Comparison of ENCODE assay signal across 14 cellular contexts in the genomic region with DNA sequence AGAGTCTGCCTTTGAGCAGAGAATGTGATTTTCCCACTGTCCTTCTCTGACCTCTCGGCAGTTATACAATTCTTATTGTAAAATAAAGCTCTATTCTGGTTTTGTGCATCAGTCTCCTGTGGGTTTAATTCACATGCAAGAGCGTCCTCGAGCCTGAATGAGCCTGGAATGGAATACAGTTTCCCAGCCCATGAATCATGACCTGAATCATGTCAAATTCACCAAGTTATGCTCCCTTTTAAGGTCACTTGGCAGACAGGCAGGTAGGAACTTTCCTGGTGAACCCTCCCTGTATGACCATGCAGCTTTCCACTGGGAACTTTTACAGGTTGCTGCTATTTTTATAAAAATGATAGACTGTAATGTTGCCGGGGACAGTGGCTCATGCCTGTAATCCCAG.
"Had no signal": no experiment of that assay in that cellular context is flagged by ENCODE, and none has a peak within 500 bp of the region (broad histone marks: within the 10 kb centered on the region; RNA-seq: fewer than 3 reads in every experiment).

No MANE protein-coding gene starts in this region.

- H3K27ac Mint-ChIP-seq: activated CD8-positive, alpha-beta T cell treated with anti-CD3 and anti-CD28 coated beads, Interleukin-2, amount 10 ng/mL, durations not matched to agents 7 days and 5 days; activated naive CD4-positive, alpha-beta T cell treated with anti-CD3 and anti-CD28 coated beads, Interleukin-2, amount 10 ng/mL, durations not matched to agents 7 days and 5 days; activated T-helper 17 cell treated with anti-CD3 and anti-CD28 coated beads, Interleukin-2, amount 50 U/mL, for 72 hours; WTC11 had no signal

- H3K4me1 Mint-ChIP-seq: activated naive CD4-positive, alpha-beta T cell treated with anti-CD3 and anti-CD28 coated beads, Interleukin-2, amount 10 ng/mL, durations not matched to agents 7 days and 5 days; activated T-helper 17 cell treated with anti-CD3 and anti-CD28 coated beads, Interleukin-2, amount 50 U/mL, for 72 hours had no signal

- H3K27me3 Mint-ChIP-seq: activated naive CD4-positive, alpha-beta T cell treated with anti-CD3 and anti-CD28 coated beads, Interleukin-2, amount 10 ng/mL, durations not matched to agents 7 days and 5 days; activated T-helper 17 cell treated with anti-CD3 and anti-CD28 coated beads, Interleukin-2, amount 50 U/mL, for 72 hours; brain; naive B cell had no signal

- ATAC-seq: activated CD8-positive, alpha-beta T cell treated with anti-CD3 and anti-CD28 coated beads, Interleukin-2, amount 10 ng/mL, durations not matched to agents 7 days and 5 days; activated T-helper 17 cell treated with anti-CD3 and anti-CD28 coated beads, Interleukin-2, amount 50 U/mL, for 72 hours; gastrocnemius medialis; right cardiac atrium; SK-N-SH treated with all-trans-retinoic acid at 6 μM for 48 hours; WTC11 had no signal

- H3K4me1 ChIP-seq: gastrocnemius medialis, tibial artery had no signal

- H3K9me3 ChIP-seq: esophagus muscularis mucosa, gastrocnemius medialis, tibial artery had no signal

- H3K27ac ChIP-seq: esophagus muscularis mucosa, gastrocnemius medialis, tibial artery had no signal

- DNase-seq: activated CD4-positive, alpha-beta T cell treated with anti-CD3 and anti-CD28 coated beads for 48 hours; activated CD8-positive, alpha-beta T cell treated with anti-CD3 and anti-CD28 coated beads, Interleukin-2, amount 10 ng/mL, durations not matched to agents 7 days and 5 days; activated naive CD4-positive, alpha-beta T cell treated with anti-CD3 and anti-CD28 coated beads, Interleukin-2, amount 10 ng/mL, durations not matched to agents 7 days and 5 days; gastrocnemius medialis; kidney; naive B cell; right cardiac atrium; tibial artery had no signal

- H3K4me3 Mint-ChIP-seq: activated CD8-positive, alpha-beta T cell treated with anti-CD3 and anti-CD28 coated beads, Interleukin-2, amount 10 ng/mL, durations not matched to agents 7 days and 5 days; activated naive CD4-positive, alpha-beta T cell treated with anti-CD3 and anti-CD28 coated beads, Interleukin-2, amount 10 ng/mL, durations not matched to agents 7 days and 5 days; activated T-helper 17 cell treated with anti-CD3 and anti-CD28 coated beads, Interleukin-2, amount 50 U/mL, for 72 hours; brain; naive B cell; WTC11 had no signal

- H3K36me3 ChIP-seq: esophagus muscularis mucosa, gastrocnemius medialis, tibial artery had no signal

- H3K27me3 ChIP-seq: esophagus muscularis mucosa, gastrocnemius medialis, tibial artery had no signal

- H3K4me3 ChIP-seq: esophagus muscularis mucosa, gastrocnemius medialis, smooth muscle cell, tibial artery had no signal

- H3K9me3 Mint-ChIP-seq: activated naive CD4-positive, alpha-beta T cell treated with anti-CD3 and anti-CD28 coated beads, Interleukin-2, amount 10 ng/mL, durations not matched to agents 7 days and 5 days; activated T-helper 17 cell treated with anti-CD3 and anti-CD28 coated beads, Interleukin-2, amount 50 U/mL, for 72 hours had no signal
